ENCODE assay signal across 17 cellular contexts in genomic region chr6:111522393-111523020, GRCh38. TPM values are rescaled to one million over a fixed set of nuclear protein-coding genes. Genes with fewer than 3 reads are reported as not detected.
DNase-seq lines count a peak whose midpoint lies in the region; ATAC-seq and TF ChIP-seq lines count a peak whose summit lies in the region.
"Had no signal": no experiment of that assay in that cellular context is flagged by ENCODE, and none has a peak within 500 bp of the region (broad histone marks: within the 10 kb centered on the region; RNA-seq: fewer than 3 reads in every experiment).

No MANE protein-coding gene starts in this region.

- peak overlapping the region; percentile 47 for H3K27ac Mint-ChIP-seq in T-helper 2 cell treated with Interferon-gamma antibody and Interleukin-4, amounts not matched to agents 5 μg/mL and 100 μg/mL, for 36 hours
- peak overlapping the region; percentile 12 for H3K27ac Mint-ChIP-seq in progenitor cell of endocrine pancreas

- peak overlapping the region in 1 of 2 experiments; percentile 29; a peak in 2 of 4 replicates for H3K4me3 ChIP-seq in DND-41 (ENCODE audit: low read depth in 1 of 2, low read length in 2 of 2)
- H3K4me3 ChIP-seq: gastrocnemius medialis, transverse colon had no signal

- peak overlapping the region; percentile 57 for H3K4me2 ChIP-seq in DND-41 (ENCODE audit: insufficient read depth, low read length)

- peak; percentile 53 for DNase-seq in DND-41
- peak; percentile 60 for DNase-seq in KBM-7
- DNase-seq in T-helper 2 cell treated with Interferon-gamma antibody and Interleukin-4, amounts not matched to agents 5 μg/mL and 100 μg/mL, for 36 hours (ENCODE audit: low spot score): no peak
- no peak for DNase-seq in progenitor cell of endocrine pancreas (ENCODE audit: low spot score, unreplicated experiment)
- no peak for DNase-seq in head of caudate nucleus
- DNase-seq in NK-92 treated with Interleukin-12 subunit alpha and Interleukin-12 subunit beta, amount 100 ng/mL, for 24 hours (lab: John Stamatoyannopoulos, UW): no peak
- DNase-seq: activated CD8-positive, alpha-beta memory T cell treated with anti-CD3 and anti-CD28 coated beads for 24 hours; gastrocnemius medialis; mesendoderm; NCI-H1436; NCI-H510A; RPMI8226; T1000; transverse colon had no signal

- in situ Hi-C loops in KBM-7 (cut with MboI; ENCODE audit: low pct_unique_long_range_greater_than_20kb, low sequenced_read_pairs): no loop called here

- TF ChIP-seq CTCF in DND-41 (IDR thresholded peaks at IDR 0.05; ENCODE audit: borderline replicate concordance, extremely low read depth, low read length, poor library complexity, severe bottlenecking) (no peak), progenitor cell of endocrine pancreas (IDR thresholded peaks at IDR 0.05; ENCODE audit: unreplicated experiment) (no peak)

- H3K27me3 Mint-ChIP-seq in T-helper 2 cell treated with Interferon-gamma antibody and Interleukin-4, amounts not matched to agents 5 μg/mL and 100 μg/mL, for 36 hours (ENCODE audit: low read depth): no peaks in the 10 kb centered on the region
- H3K27me3 Mint-ChIP-seq in progenitor cell of endocrine pancreas: no peaks in the 10 kb centered on the region

- H3K9me3 ChIP-seq in DND-41 (ENCODE audit: insufficient read depth, low read length, severe bottlenecking): no peaks in the 10 kb centered on the region
- H3K9me3 ChIP-seq: gastrocnemius medialis, transverse colon had no signal

- peaks cover 4% of the 10 kb centered on the region for H3K9me3 Mint-ChIP-seq in T-helper 2 cell treated with Interferon-gamma antibody and Interleukin-4, amounts not matched to agents 5 μg/mL and 100 μg/mL, for 36 hours
- peaks cover 3% of the 10 kb centered on the region for H3K9me3 Mint-ChIP-seq in progenitor cell of endocrine pancreas (ENCODE audit: low read depth)
- H3K9me3 Mint-ChIP-seq: activated naive CD4-positive, alpha-beta T cell treated with anti-CD3 and anti-CD28 coated beads, Interleukin-2, amount 50 U/mL, for 72 hours had no signal

- ATAC-seq in DND-41 (ENCODE audit: insufficient read depth, low read depth) (peak; percentile 98), SK-N-SH treated with all-trans-retinoic acid at 6 μM for 48 hours (no peak)
- ATAC-seq: gastrocnemius medialis had no signal

- peaks cover 30% of the 10 kb centered on the region for H3K4me1 Mint-ChIP-seq in T-helper 2 cell treated with Interferon-gamma antibody and Interleukin-4, amounts not matched to agents 5 μg/mL and 100 μg/mL, for 36 hours (ENCODE audit: low read depth)
- peaks cover 16% of the 10 kb centered on the region for H3K4me1 Mint-ChIP-seq in progenitor cell of endocrine pancreas (ENCODE audit: low read depth)

- peak overlapping the region; percentile 20; the same call in 1 of the 2 replicates for H3K9ac ChIP-seq in DND-41 (ENCODE audit: low read depth, low read length)

- H3K36me3 ChIP-seq in DND-41 (ENCODE audit: insufficient read depth, low read length): no peaks in the 10 kb centered on the region; the same call in 1 of the 2 replicates
- H3K36me3 ChIP-seq: gastrocnemius medialis, transverse colon had no signal

- peaks cover 95% of the 10 kb centered on the region for H3K79me2 ChIP-seq in DND-41 (ENCODE audit: insufficient read depth, low read length)

- no peaks in the 10 kb centered on the region for H4K20me1 ChIP-seq in DND-41 (ENCODE audit: insufficient read depth, low read length)

- peaks cover 4% of the 10 kb centered on the region for H3K36me3 Mint-ChIP-seq in T-helper 2 cell treated with Interferon-gamma antibody and Interleukin-4, amounts not matched to agents 5 μg/mL and 100 μg/mL, for 36 hours (ENCODE audit: low read depth)
- peaks cover 12% of the 10 kb centered on the region for H3K36me3 Mint-ChIP-seq in progenitor cell of endocrine pancreas (ENCODE audit: insufficient read depth)
- H3K36me3 Mint-ChIP-seq: activated naive CD4-positive, alpha-beta T cell treated with anti-CD3 and anti-CD28 coated beads, Interleukin-2, amount 50 U/mL, for 72 hours had no signal

- intact Hi-C loops in head of caudate nucleus (cut with DNase I): no loop called here

- peaks cover 41% of the 10 kb centered on the region for H3K4me1 ChIP-seq in DND-41 (ENCODE audit: insufficient read depth, low read length)

- peak overlapping the region; percentile 43 for H3K4me3 Mint-ChIP-seq in T-helper 2 cell treated with Interferon-gamma antibody and Interleukin-4, amounts not matched to agents 5 μg/mL and 100 μg/mL, for 36 hours
- no peak overlapping the region for H3K4me3 Mint-ChIP-seq in progenitor cell of endocrine pancreas (ENCODE audit: low read depth)

- H2AFZ ChIP-seq in DND-41 (ENCODE audit: low read depth, low read length): no peak overlapping the region

- H3K27ac ChIP-seq in DND-41 (ENCODE audit: low read length): peak overlapping the region; percentile 67
- H3K27ac ChIP-seq: C4-2B, transverse colon had no signal

- no peaks in the 10 kb centered on the region for H3K27me3 ChIP-seq in DND-41 (ENCODE audit: insufficient read depth, low read length, poor library complexity)
- H3K27me3 ChIP-seq: gastrocnemius medialis, transverse colon had no signal

TF ChIP-seq in SK-N-SH treated with all-trans-retinoic acid at 6 μM for 48 hours, 23 proteins besides CTCF, POLR2A, EP300 and RAD21:
- TF ChIP-seq CSDC2 (CRISPR knock-in tag; IDR thresholded peaks at IDR 0.05) (no peak), TOX (CRISPR knock-in tag; IDR thresholded peaks at IDR 0.05; ENCODE audit: borderline replicate concordance) (no peak), ARNTL (CRISPR knock-in tag; IDR thresholded peaks at IDR 0.05; ENCODE audit: borderline replicate concordance, low read depth) (no peak), ZNF70 (CRISPR knock-in tag; IDR thresholded peaks at IDR 0.05) (no peak), OSR1 (CRISPR knock-in tag; IDR thresholded peaks at IDR 0.05) (no peak), SNAI2 (CRISPR knock-in tag; IDR thresholded peaks at IDR 0.05) (no peak), CSRNP3 (CRISPR knock-in tag; IDR thresholded peaks at IDR 0.05) (no peak), ISL1 (CRISPR knock-in tag; IDR thresholded peaks at IDR 0.05) (no peak), PATZ1 (CRISPR knock-in tag; IDR thresholded peaks at IDR 0.05; ENCODE audit: borderline replicate concordance) (no peak), BACH2 (CRISPR knock-in tag; IDR thresholded peaks at IDR 0.05; ENCODE audit: borderline replicate concordance) (no peak), TCF4 (CRISPR knock-in tag; IDR thresholded peaks at IDR 0.05; ENCODE audit: borderline replicate concordance) (no peak), ZNF565 (CRISPR knock-in tag; conservative IDR thresholded peaks at IDR 0.05; ENCODE audit: low read depth) (no peak), POU6F1 (CRISPR knock-in tag; IDR thresholded peaks at IDR 0.05; ENCODE audit: borderline replicate concordance, low read depth) (no peak), PPARA (CRISPR knock-in tag; IDR thresholded peaks at IDR 0.05; ENCODE audit: borderline replicate concordance) (no peak), ESRRG (CRISPR knock-in tag; IDR thresholded peaks at IDR 0.05) (no peak), ZNF8 (CRISPR knock-in tag; IDR thresholded peaks at IDR 0.05) (no peak)

RNA-seq across cellular contexts. Expression of gene REV3L, which starts 39.5 kb away (rescaled TPM):
- total RNA-seq in progenitor cell of endocrine pancreas: 40.0 and 40.5 TPM in 2 replicates

Comparison
In these comparisons a context has a peak if more than half of its experiments do, and no peak if none do; other contexts are left out.
1. DNase-seq: peak in DND-41 (single experiment) and KBM-7 (single experiment); none in T-helper 2 cell treated with Interferon-gamma antibody and Interleukin-4, amounts not matched to agents 5 μg/mL and 100 μg/mL, for 36 hours (single experiment), progenitor cell of endocrine pancreas (single experiment), head of caudate nucleus (0 of 42) and NK-92 treated with Interleukin-12 subunit alpha and Interleukin-12 subunit beta, amount 100 ng/mL, for 24 hours (single experiment).